17 cellular contexts compared by ENCODE assay signal in the genomic region with DNA sequence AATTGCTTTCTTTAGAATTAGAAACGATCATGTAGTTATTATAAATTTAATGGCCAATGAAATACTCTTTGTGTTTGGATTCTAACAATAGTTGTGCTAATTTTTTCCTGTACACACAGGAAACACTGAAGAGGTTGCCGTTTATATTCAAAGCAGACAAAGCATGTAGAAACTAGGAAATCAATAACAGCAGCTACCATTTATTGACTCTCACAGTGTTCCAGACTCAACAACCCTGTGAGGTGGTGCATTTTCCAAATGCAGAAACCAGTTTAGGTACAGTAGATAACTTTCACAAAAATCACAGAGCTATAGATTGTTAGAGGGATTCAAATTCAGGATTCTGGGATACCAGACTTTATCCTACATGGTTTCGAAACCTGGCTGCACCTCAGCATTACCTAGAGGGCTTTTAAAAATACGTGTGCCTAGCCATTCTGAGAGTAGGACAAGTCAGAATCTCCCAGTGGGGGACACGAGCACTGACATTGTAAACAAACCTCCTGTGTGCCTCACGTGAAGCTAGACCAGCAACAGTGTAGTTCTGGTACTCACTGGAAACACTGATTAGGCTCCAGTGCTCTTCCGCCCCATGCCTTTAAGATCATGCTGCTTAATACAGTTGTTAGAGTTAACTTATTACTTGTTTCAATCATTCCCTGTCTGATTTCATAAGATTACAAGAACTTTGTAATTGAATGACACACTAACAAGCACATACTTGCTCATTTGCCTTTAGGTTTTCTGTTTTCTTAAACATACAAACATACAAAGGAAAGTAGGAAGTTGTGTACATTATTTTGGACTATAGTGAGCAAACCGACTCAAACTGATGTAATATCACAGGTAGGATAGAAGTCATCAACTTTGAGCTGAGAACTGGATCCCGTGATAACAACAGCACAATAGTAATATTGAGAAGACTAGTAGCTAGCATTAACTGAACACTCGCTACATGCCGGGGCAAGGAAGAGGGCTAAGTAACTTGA.
DNase-seq lines count a peak whose midpoint lies in the region; TF ChIP-seq lines count a peak whose summit lies in the region.
"Had no signal": no experiment of that assay in that cellular context is flagged by ENCODE, and none has a peak within 500 bp of the region (broad histone marks: within the 10 kb centered on the region; RNA-seq: fewer than 3 reads in every experiment).

No MANE protein-coding gene starts in this region.

- H3K9me3 Mint-ChIP-seq in osteocyte (ENCODE audit: unreplicated experiment), result no peaks in the 10 kb centered on the region
- H3K9me3 Mint-ChIP-seq: activated CD4-positive, alpha-beta memory T cell treated with anti-CD3 and anti-CD28 coated beads, Interleukin-2, amount 10 ng/mL, durations not matched to agents 7 days and 5 days; activated T-helper 1 cell treated with anti-CD3 and anti-CD28 coated beads, Interleukin-12 subunit alpha, Interleukin-12 subunit beta, Interleukin-2, Interleukin-4 antibody, amounts not matched to agents 30 ng/mL and 10 ng/mL and 1 ng/mL, durations not matched to agents 14 hours and 24 hours and 36 hours; central memory CD8-positive, alpha-beta T cell had no signal

- H3K18ac ChIP-seq in trophoblast cell (ENCODE audit: low read length), result no peak overlapping the region

- no peak overlapping the region for H4K91ac ChIP-seq in trophoblast cell (ENCODE audit: low read depth, low read length)

- no peak overlapping the region for H3K27ac Mint-ChIP-seq in osteocyte (ENCODE audit: unreplicated experiment)
- H3K27ac Mint-ChIP-seq: activated CD4-positive, alpha-beta memory T cell treated with anti-CD3 and anti-CD28 coated beads, Interleukin-2, amount 10 ng/mL, durations not matched to agents 7 days and 5 days; activated T-helper 1 cell treated with anti-CD3 and anti-CD28 coated beads, Interleukin-12 subunit alpha, Interleukin-12 subunit beta, Interleukin-2, Interleukin-4 antibody, amounts not matched to agents 30 ng/mL and 10 ng/mL and 1 ng/mL, durations not matched to agents 14 hours and 24 hours and 36 hours; B cell had no signal

- no peaks in the 10 kb centered on the region for H3K4me1 ChIP-seq in HEK293 (ENCODE audit: control insufficient read depth, insufficient read depth, low read length)
- H3K4me1 ChIP-seq in esophagus squamous epithelium, result peaks cover 0 to 25% (median 8%) of the 10 kb centered on the region in 3 donors
- no peaks in the 10 kb centered on the region for H3K4me1 ChIP-seq in trophoblast cell (ENCODE audit: control insufficient read depth in 1 of 2, insufficient read depth in 2 of 2, low read length in 2 of 2)

- H3K36me3 Mint-ChIP-seq in osteocyte (ENCODE audit: unreplicated experiment), result peaks cover 4% of the 10 kb centered on the region

- H3K14ac ChIP-seq in trophoblast cell (ENCODE audit: low read length), result no peak overlapping the region

- TF ChIP-seq CTCF in HEK293 (tag by site-specific recombination; IDR thresholded peaks at IDR 0.05) (no peak), esophagus squamous epithelium (IDR thresholded peaks at IDR 0.05) (no peak), osteocyte (IDR thresholded peaks at IDR 0.05) (no peak)

- H2AFZ ChIP-seq in trophoblast cell (ENCODE audit: insufficient read depth, low read length, poor library complexity), result no peak overlapping the region

- H3K4me2 ChIP-seq in trophoblast cell (ENCODE audit: low read length), result no peak overlapping the region

- H3K4ac ChIP-seq in trophoblast cell (ENCODE audit: low read depth, low read length), result no peak overlapping the region

- H3K36me3 ChIP-seq in HEK293 (ENCODE audit: control insufficient read depth in 2 of 2, insufficient read depth in 1 of 2, low read length in 2 of 2) (no peaks in the 10 kb centered on the region), esophagus squamous epithelium (peaks cover 0 to 11% (median 4%) of the 10 kb centered on the region in 3 donors), trophoblast cell (ENCODE audit: control insufficient read depth in 1 of 2, insufficient read depth in 2 of 2, low read length in 2 of 2) (no peaks in the 10 kb centered on the region)

- H3K9ac ChIP-seq in trophoblast cell (ENCODE audit: low read length), result no peak overlapping the region

- DNase-seq in DMS153 (lab: John Stamatoyannopoulos, UW) (peak; percentile 51), NCI-H526 treated with DMSO at 0.1 percent for 48 hours (lab: John Stamatoyannopoulos, UW) (peak; percentile 14), esophagus squamous epithelium (lab: John Stamatoyannopoulos, UW) (no peak), UCSD-AML1 (lab: John Stamatoyannopoulos, UW; ENCODE audit: unreplicated experiment) (no peak), putamen (ENCODE audit: low spot score) (no peak), osteocyte (ENCODE audit: extremely low spot score, unreplicated experiment) (no peak), trophoblast cell (no peak)
- DNase-seq: activated CD4-positive, alpha-beta memory T cell treated with anti-CD3 and anti-CD28 coated beads, Interleukin-2, amount 10 ng/mL, durations not matched to agents 7 days and 5 days; DMS79 treated with DMSO at 0.1 percent for 48 hours; effector CD8-positive, alpha-beta T cell; naive thymus-derived CD4-positive, alpha-beta T cell; NCI-H187 treated with DMSO at 0.1 percent for 48 hours; NK-92 treated with Interleukin-12 subunit alpha and Interleukin-12 subunit beta, amount 100 ng/mL, for 24 hours had no signal

- no peak overlapping the region for H4K8ac ChIP-seq in trophoblast cell (ENCODE audit: low read depth, low read length)

- no peak overlapping the region for H3K23ac ChIP-seq in trophoblast cell (ENCODE audit: low read length)

- H3K4me3 ChIP-seq in HEK293 (ENCODE audit: low read depth, low read length), result no peak overlapping the region
- H3K4me3 ChIP-seq in esophagus squamous epithelium, result no peak overlapping the region
- H3K4me3 ChIP-seq in trophoblast cell (ENCODE audit: low read depth, low read length), result no peak overlapping the region

- no peak overlapping the region for H3K4me3 Mint-ChIP-seq in osteocyte (ENCODE audit: unreplicated experiment)
- H3K4me3 Mint-ChIP-seq: activated CD4-positive, alpha-beta memory T cell treated with anti-CD3 and anti-CD28 coated beads, Interleukin-2, amount 10 ng/mL, durations not matched to agents 7 days and 5 days; activated T-helper 1 cell treated with anti-CD3 and anti-CD28 coated beads, Interleukin-12 subunit alpha, Interleukin-12 subunit beta, Interleukin-2, Interleukin-4 antibody, amounts not matched to agents 30 ng/mL and 10 ng/mL and 1 ng/mL, durations not matched to agents 14 hours and 24 hours and 36 hours; B cell; central memory CD8-positive, alpha-beta T cell; naive thymus-derived CD4-positive, alpha-beta T cell had no signal

- H3K4me1 Mint-ChIP-seq in osteocyte (ENCODE audit: unreplicated experiment), result peaks cover 5% of the 10 kb centered on the region
- H3K4me1 Mint-ChIP-seq: B cell had no signal

- CTCF ChIA-PET in HEK293 (lab: Yijun Ruan, JAX), result interaction anchor here (0.8 to 1.4 kb wide), 3 partner anchors 11 to 313 kb away, joined by 3 to 4 read pairs (median 3); no protein-coding TSS in a partner anchor

- H3K9me3 ChIP-seq in HEK293 (ENCODE audit: control insufficient read depth, insufficient read depth, low read depth, low read length) (no peaks in the 10 kb centered on the region), esophagus squamous epithelium (no peaks in the 10 kb centered on the region), trophoblast cell (ENCODE audit: insufficient read depth, low read depth, low read length) (no peaks in the 10 kb centered on the region)

- no peak for TF ChIP-seq POLR2A in esophagus squamous epithelium (IDR thresholded peaks at IDR 0.05)

- H3K79me1 ChIP-seq in trophoblast cell (ENCODE audit: low read length), result no peaks in the 10 kb centered on the region

- H2BK12ac ChIP-seq in trophoblast cell (ENCODE audit: low read length), result no peak overlapping the region

- H2BK120ac ChIP-seq in trophoblast cell (ENCODE audit: insufficient read depth, low read length, poor library complexity), result no peak overlapping the region

- POLR2A ChIA-PET in HEK293 (lab: Yijun Ruan, JAX), result no interaction called here

- intact Hi-C loops in esophagus squamous epithelium (cut with DNase I), result no loop called here

- WGBS in esophagus squamous epithelium, 2 donors, result 44 to 52% methylated on average over 10 to 11 of the region's 11 CpGs
- WGBS in trophoblast cell (ENCODE audit: extremely low coverage, insufficient coverage, insufficient read length), result no CpG with 5 or more reads among the region's 11 CpGs

- H2AK5ac ChIP-seq in trophoblast cell (ENCODE audit: low read length), result no peak overlapping the region

- H3K27me3 Mint-ChIP-seq in osteocyte (ENCODE audit: unreplicated experiment), result no peaks in the 10 kb centered on the region
- H3K27me3 Mint-ChIP-seq: activated CD4-positive, alpha-beta memory T cell treated with anti-CD3 and anti-CD28 coated beads, Interleukin-2, amount 10 ng/mL, durations not matched to agents 7 days and 5 days; B cell; central memory CD8-positive, alpha-beta T cell; naive thymus-derived CD4-positive, alpha-beta T cell had no signal

- H4K12ac ChIP-seq in trophoblast cell (ENCODE audit: low read depth, low read length), result no peak overlapping the region

- no peaks in the 10 kb centered on the region for H3K27me3 ChIP-seq in esophagus squamous epithelium
- H3K27me3 ChIP-seq in trophoblast cell (ENCODE audit: insufficient read depth, low read length), result no peaks in the 10 kb centered on the region

- no peaks in the 10 kb centered on the region for H3K79me2 ChIP-seq in trophoblast cell (ENCODE audit: control insufficient read depth, insufficient read depth, low read length, poor library complexity)

- H2BK5ac ChIP-seq in trophoblast cell (ENCODE audit: low read depth, low read length, poor library complexity), result no peak overlapping the region

- H3K27ac ChIP-seq in HEK293 (ENCODE audit: extremely low read depth, low read depth, low read length) (no peak overlapping the region), esophagus squamous epithelium (peak overlapping the region in 3 of 4 donors; percentile 35 to 64 (median 49)), trophoblast cell (ENCODE audit: low read depth, low read length) (no peak overlapping the region)

TF ChIP-seq in HEK293, 187 proteins besides CTCF, POLR2A, EP300 and RAD21 (continues in another document):
- no peak for TF ChIP-seq ZNF18 (tag by site-specific recombination; IDR thresholded peaks at IDR 0.05)
- no peak for TF ChIP-seq ZNF114 (tag by site-specific recombination; IDR thresholded peaks at IDR 0.05)

Comparison
In these comparisons a context has a peak if more than half of its experiments do, and no peak if none do; other contexts are left out.
1. DNase-seq: peak in DMS153 (single experiment) and NCI-H526 treated with DMSO at 0.1 percent for 48 hours (single experiment); none in esophagus squamous epithelium (single experiment), UCSD-AML1 (single experiment), putamen (single experiment), osteocyte (single experiment) and trophoblast cell (0 of 2).
2. H3K27ac ChIP-seq: peak in esophagus squamous epithelium (3 of 4); none in HEK293 (single experiment) and trophoblast cell (single experiment).